In the genomic region with DNA sequence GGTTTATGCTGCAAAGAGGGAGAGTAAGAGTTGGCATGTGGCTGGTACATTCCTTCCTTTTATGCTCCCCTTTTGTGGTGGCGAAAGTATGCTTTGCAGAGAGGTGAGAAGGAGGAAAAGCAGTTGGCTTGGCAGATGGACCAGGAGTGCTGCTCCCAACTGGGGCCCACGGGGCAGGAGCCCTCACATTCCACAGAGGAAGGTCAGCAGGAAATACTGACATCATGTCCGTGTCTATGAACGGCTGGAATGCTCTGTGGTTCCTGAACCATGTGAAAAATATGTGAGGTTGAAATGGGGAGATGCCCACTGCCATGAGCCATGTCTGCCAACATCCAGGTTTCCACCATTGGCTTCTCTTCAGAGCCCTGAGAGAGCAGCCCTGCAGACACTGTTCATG, we compare ENCODE assay signal across 12 cellular contexts. TPM values are rescaled to one million over a fixed set of nuclear protein-coding genes. Genes with fewer than 3 reads are reported as not detected.
DNase-seq lines count a peak whose midpoint lies in the region; ATAC-seq, FAIRE-seq and TF ChIP-seq lines count a peak whose summit lies in the region.
"Had no signal": no experiment of that assay in that cellular context is flagged by ENCODE, and none has a peak within 500 bp of the region (broad histone marks: within the 10 kb centered on the region; RNA-seq: fewer than 3 reads in every experiment).

No MANE protein-coding gene starts in this region.

- peaks cover 4% of the 10 kb centered on the region for H3K36me3 Mint-ChIP-seq in chondrocyte (ENCODE audit: low read depth)
- no peaks in the 10 kb centered on the region for H3K36me3 Mint-ChIP-seq in mesothelial cell of epicardium

- H3K27me3 ChIP-seq in AG04450 (ENCODE audit: control insufficient read depth, insufficient read depth, low read length) = no peaks in the 10 kb centered on the region
- H3K27me3 ChIP-seq in lung (ENCODE audit: control insufficient read depth, insufficient read depth) = no peaks in the 10 kb centered on the region
- no peaks in the 10 kb centered on the region for H3K27me3 ChIP-seq in Peyer's patch
- H3K27me3 ChIP-seq: colonic mucosa, vagina had no signal

- no peak for ATAC-seq in lung (ENCODE audit: insufficient read depth, low FRiP score)

- H3K9me3 Mint-ChIP-seq in chondrocyte (ENCODE audit: low read depth) (peaks cover 26% of the 10 kb centered on the region), mesothelial cell of epicardium (peaks cover 35% of the 10 kb centered on the region)

- WGBS in lung, 2 donors = 44 to 62% methylated on average over 4 of the region's 4 CpGs

- H3K27ac Mint-ChIP-seq in chondrocyte (ENCODE audit: unreplicated experiment) = peak overlapping the region; percentile 92
- no peak overlapping the region for H3K27ac Mint-ChIP-seq in mesothelial cell of epicardium

- CTCF ChIA-PET in AG04450 (lab: Charles Lee) = no interaction called here

- no peak overlapping the region for H3K4me3 Mint-ChIP-seq in chondrocyte (ENCODE audit: unreplicated experiment)
- no peak overlapping the region for H3K4me3 Mint-ChIP-seq in mesothelial cell of epicardium

- TF ChIP-seq POLR2A in Peyer's patch (IDR thresholded peaks at IDR 0.05) = no peak

- DNase-seq in AG04450 (ENCODE audit: low read depth, low spot score) (peak; percentile 97), HTR-8/SVneo (ENCODE audit: insufficient read length, low spot score) (peak; percentile 75), chondrocyte (ENCODE audit: low spot score) (no peak), lung (ENCODE audit: low spot score) (peak; percentile 27), Peyer's patch (no peak), mesothelial cell of epicardium (ENCODE audit: low spot score in 2 of 2, unreplicated experiment in 2 of 2) (no peak), NCI-H128 (lab: John Stamatoyannopoulos, UW; ENCODE audit: unreplicated experiment) (no peak)
- DNase-seq in effector CD4-positive, alpha-beta T cell = no peak
- DNase-seq: colonic mucosa; SHP77; stimulated activated CD4-positive, alpha-beta T cell treated with anti-CD3 and anti-CD28 coated beads, Interleukin-4, amount 100 ng/mL, for 24 hours had no signal

- POLR2A ChIA-PET in AG04450 (lab: Yijun Ruan, JAX) = interaction anchor here (0.7 to 1.3 kb wide), 3 partner anchors 10 to 60 kb away, joined by 3 to 6 read pairs (median 6); no protein-coding TSS in a partner anchor

- H3K27me3 Mint-ChIP-seq in chondrocyte (ENCODE audit: low read depth) = no peaks in the 10 kb centered on the region
- H3K27me3 Mint-ChIP-seq in mesothelial cell of epicardium (ENCODE audit: low read depth) = peaks cover 13% of the 10 kb centered on the region

- H3K9me3 ChIP-seq in AG04450 (ENCODE audit: control insufficient read depth, insufficient read depth, low read length) = peaks cover 12% of the 10 kb centered on the region
- no peaks in the 10 kb centered on the region for H3K9me3 ChIP-seq in lung (ENCODE audit: control insufficient read depth in 2 of 2, insufficient read depth in 1 of 2, low read length in 1 of 2)
- H3K9me3 ChIP-seq in Peyer's patch = no peaks in the 10 kb centered on the region
- H3K9me3 ChIP-seq: colonic mucosa, vagina had no signal

- no peak overlapping the region for H3K4me3 ChIP-seq in AG04450 (ENCODE audit: low read depth, low read length)
- H3K4me3 ChIP-seq in lung = no peak overlapping the region
- H3K4me3 ChIP-seq in Peyer's patch = no peak overlapping the region
- H3K4me3 ChIP-seq: colonic mucosa, vagina had no signal

- peaks cover 0 to 3% of the 10 kb centered on the region in 2 donors for H3K4me1 ChIP-seq in lung (ENCODE audit: control insufficient read depth in 2 of 2, insufficient read depth in 2 of 2, low read length in 2 of 2)
- H3K4me1 ChIP-seq in Peyer's patch = no peaks in the 10 kb centered on the region
- H3K4me1 ChIP-seq: colonic mucosa, vagina had no signal

- peak; percentile 93 for FAIRE-seq in HTR-8/SVneo (lab: Jason Lieb, UNC)

- H3K36me3 ChIP-seq in lung (ENCODE audit: control insufficient read depth in 2 of 2, insufficient read depth in 2 of 2, low read length in 2 of 2) (no peaks in the 10 kb centered on the region), Peyer's patch (no peaks in the 10 kb centered on the region)
- H3K36me3 ChIP-seq: colonic mucosa, vagina had no signal

- H3K27ac ChIP-seq in AG04450 (ENCODE audit: low read depth, low read length) (peak overlapping the region; percentile 95), lung (ENCODE audit: low read depth in 1 of 2, low read length in 1 of 2) (peak overlapping the region in 1 of 2 donors; percentile 23), Peyer's patch (no peak overlapping the region)
- H3K27ac ChIP-seq: colonic mucosa, vagina had no signal

- H3K4me1 Mint-ChIP-seq in chondrocyte (ENCODE audit: low read depth) = peaks cover 39% of the 10 kb centered on the region
- no peaks in the 10 kb centered on the region for H3K4me1 Mint-ChIP-seq in mesothelial cell of epicardium

- TF ChIP-seq CTCF in AG04450 (IDR thresholded peaks at IDR 0.05; ENCODE audit: low read depth, low read length) (no peak), chondrocyte (IDR thresholded peaks at IDR 0.05) (no peak), lung (IDR thresholded peaks at IDR 0.05; ENCODE audit: control extremely low read depth, extremely low read depth) (no peak), Peyer's patch (IDR thresholded peaks at IDR 0.05) (no peak), mesothelial cell of epicardium (IDR thresholded peaks at IDR 0.05; ENCODE audit: unreplicated experiment) (no peak)

RNA-seq across cellular contexts. Expression of a gene that starts 33.3 kb away (rescaled TPM):
- polyA plus RNA-seq in AG04450 (2011; rRNA removed) (356 and 455 TPM in 2 replicates), lung (100 to 1,000 TPM in 1 of 2 donors, 10 to 100 TPM in 1; 61.8 to 107 TPM)
- 131 and 182 TPM in 2 replicates for polyA minus RNA-seq in AG04450 (2011; rRNA and poly(A)+ RNA removed)
- total RNA-seq in chondrocyte (83.7 to 113 TPM (median 111 TPM) in 3 replicates), lung (10 to 100 TPM; 68.5 to 83.8 TPM), Peyer's patch (100 to 1,000 TPM; 132 to 226 (median 154) TPM), mesothelial cell of epicardium (67.4 to 74.1 TPM (median 71.5 TPM) in 3 replicates)

Comparison
In these comparisons a context has a peak if more than half of its experiments do, and no peak if none do; other contexts are left out.
1. DNase-seq: peak in AG04450 (single experiment), HTR-8/SVneo (single experiment) and lung (single experiment); none in chondrocyte (single experiment), Peyer's patch (0 of 3), mesothelial cell of epicardium (0 of 2), NCI-H128 (single experiment) and effector CD4-positive, alpha-beta T cell (single experiment).